ENCODE assay signal across 1 cellular context in genomic region chr14:100649173-100649519, GRCh38.
TF ChIP-seq lines count a peak whose summit lies in the region.

No MANE protein-coding gene starts in this region.

TF ChIP-seq in HCT116, 20 proteins besides CTCF, POLR2A, EP300 and RAD21 (continued from another document):
- TF ChIP-seq REST (IDR thresholded peaks at IDR 0.05; ENCODE audit: low read depth) (no peak), ATF3 (IDR thresholded peaks at IDR 0.05) (no peak), SRF (IDR thresholded peaks at IDR 0.05; ENCODE audit: low read depth) (no peak), JUND (IDR thresholded peaks at IDR 0.05) (no peak), POLR2AphosphoS5 (IDR thresholded peaks at IDR 0.05; ENCODE audit: low read depth, low read length) (no peak), EZH2 (IDR thresholded peaks at IDR 0.05) (no peak), CBX3 (IDR thresholded peaks at IDR 0.05; ENCODE audit: low read depth) (no peak), EGR1 (IDR thresholded peaks at IDR 0.05; ENCODE audit: low read depth) (no peak), SIN3A (IDR thresholded peaks at IDR 0.05; ENCODE audit: low read depth) (no peak), ZFX (IDR thresholded peaks at IDR 0.05) (no peak), SP1 (IDR thresholded peaks at IDR 0.05; ENCODE audit: low read depth) (no peak), YY1 (IDR thresholded peaks at IDR 0.05; ENCODE audit: extremely low read depth, insufficient replicate concordance, low read depth, low read length) (no peak), MAX (IDR thresholded peaks at IDR 0.05) (no peak), ELF1 (IDR thresholded peaks at IDR 0.05; ENCODE audit: borderline replicate concordance, low read depth) (no peak), ZBTB33 (IDR thresholded peaks at IDR 0.05; ENCODE audit: extremely low read depth, insufficient replicate concordance, low read length) (no peak), CEBPB (IDR thresholded peaks at IDR 0.05; ENCODE audit: low read depth) (no peak)
